In the genomic region with DNA sequence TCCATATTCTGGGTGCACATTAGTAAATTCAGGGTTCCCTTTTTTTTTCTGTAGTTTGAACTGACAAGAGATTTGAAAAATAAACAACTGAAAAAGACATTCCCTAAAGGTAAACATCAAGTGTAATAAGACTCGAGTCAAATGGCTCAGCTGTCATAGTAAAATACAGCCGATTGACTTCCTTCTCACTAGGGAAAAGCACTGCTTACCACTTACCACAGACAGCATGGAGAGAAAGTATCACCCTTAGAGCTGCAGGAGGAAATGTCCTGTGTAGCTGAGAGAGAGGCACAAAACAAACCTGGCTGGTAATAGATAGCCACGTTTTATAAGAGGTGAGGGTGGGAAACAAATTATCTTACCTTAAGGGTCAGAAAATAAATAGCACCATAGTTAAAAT, we compare ENCODE assay signal across 15 cellular contexts. TPM values are rescaled to one million over a fixed set of nuclear protein-coding genes. Genes with fewer than 3 reads are reported as not detected.
A peak's percentile ranks its signal among the peaks of the same experiment; 100 is the strongest.
DNase-seq lines count a peak whose midpoint lies in the region; ATAC-seq, FAIRE-seq and TF ChIP-seq lines count a peak whose summit lies in the region.
"Had no signal": no experiment of that assay in that cellular context is flagged by ENCODE, and none has a peak within 500 bp of the region (broad histone marks: within the 10 kb centered on the region; RNA-seq: fewer than 3 reads in every experiment).

No MANE protein-coding gene starts in this region.

- H2AFZ ChIP-seq in DND-41 (ENCODE audit: low read depth, low read length), result no peak overlapping the region

- H3K27me3 ChIP-seq in DND-41 (ENCODE audit: insufficient read depth, low read length, poor library complexity) (no peaks in the 10 kb centered on the region), small intestine (ENCODE audit: control insufficient read depth in 2 of 2, insufficient read depth in 2 of 2, low read length in 2 of 2) (no peaks in the 10 kb centered on the region)

- DNase-seq in NCI-H510A treated with DMSO at 0.1 percent for 48 hours (lab: John Stamatoyannopoulos, UW) (peak; percentile 11), NCI-H510A (lab: John Stamatoyannopoulos, UW) (no peak), DND-41 (no peak), OCI-M1 (lab: John Stamatoyannopoulos, UW) (peak; percentile 81), small intestine (peak; percentile 15), Ammon's horn (ENCODE audit: low spot score) (no peak)
- DNase-seq: EL, KBM-7, NCI-H1048, NCI-H446 treated with DMSO at 0.1 percent for 48 hours, T-cell had no signal

- no peak overlapping the region for H3K9ac ChIP-seq in DND-41 (ENCODE audit: low read depth, low read length)

- ATAC-seq in DND-41 (ENCODE audit: insufficient read depth, low read depth) (peak; percentile 42; the same call in 2 of the 3 replicates), HG03354 (IDR thresholded peaks at IDR 0.05; ENCODE audit: poor library complexity, severe bottlenecking, unreplicated experiment) (no peak)
- ATAC-seq: A549, T-cell had no signal

- no peak overlapping the region for H3K27ac ChIP-seq in DND-41 (ENCODE audit: low read length)
- H3K27ac ChIP-seq in small intestine (ENCODE audit: low read depth in 1 of 2, low read length in 1 of 2), result no peak overlapping the region
- H3K27ac ChIP-seq: A549, SK-N-MC had no signal

- H4K20me1 ChIP-seq in DND-41 (ENCODE audit: insufficient read depth, low read length), result no peaks in the 10 kb centered on the region

- no peak overlapping the region for H3K4me2 ChIP-seq in DND-41 (ENCODE audit: insufficient read depth, low read length)
- H3K4me2 ChIP-seq: A549 had no signal

- 14 to 23% (median 21%) methylated on average over 3 of the region's 3 CpGs for WGBS in small intestine, 3 donors

- no peaks in the 10 kb centered on the region for H3K79me2 ChIP-seq in DND-41 (ENCODE audit: insufficient read depth, low read length)

- H3K4me1 ChIP-seq in DND-41 (ENCODE audit: insufficient read depth, low read length) (no peaks in the 10 kb centered on the region), small intestine (ENCODE audit: control insufficient read depth in 2 of 2, insufficient read depth in 1 of 2, low read depth in 1 of 2, low read length in 1 of 2) (no peaks in the 10 kb centered on the region)
- H3K4me1 ChIP-seq: A549 had no signal

- H3K9me3 ChIP-seq in DND-41 (ENCODE audit: insufficient read depth, low read length, severe bottlenecking), result no peaks in the 10 kb centered on the region
- no peaks in the 10 kb centered on the region for H3K9me3 ChIP-seq in small intestine (ENCODE audit: control insufficient read depth, low read depth)
- H3K9me3 ChIP-seq: A549 had no signal

- FAIRE-seq in small intestine (lab: Jason Lieb, UNC), result no peak
- FAIRE-seq: A549, H54 had no signal

- no peak overlapping the region for H3K4me3 ChIP-seq in DND-41 (ENCODE audit: low read depth in 1 of 2, low read length in 2 of 2)
- no peak overlapping the region for H3K4me3 ChIP-seq in small intestine (ENCODE audit: low read depth in 1 of 2, low read length in 2 of 2)
- H3K4me3 ChIP-seq: A549, SK-N-MC had no signal

- TF ChIP-seq CTCF in DND-41 (IDR thresholded peaks at IDR 0.05; ENCODE audit: borderline replicate concordance, extremely low read depth, low read length, poor library complexity, severe bottlenecking), result no peak

- no peaks in the 10 kb centered on the region for H3K36me3 ChIP-seq in DND-41 (ENCODE audit: insufficient read depth, low read length)
- H3K36me3 ChIP-seq in small intestine (ENCODE audit: control insufficient read depth in 2 of 2, insufficient read depth in 2 of 2, low read length in 2 of 2), result no peaks in the 10 kb centered on the region

RNA-seq across cellular contexts. Expression of gene DMAC1, which starts 12.1 kb away (rescaled TPM):
- 10 to 100 TPM in 2 of 3 donors, 1 to 10 TPM in 1; 6.7 to 21.4 (median 18.9) TPM for polyA plus RNA-seq in small intestine

Comparison
In these comparisons a context has a peak if more than half of its experiments do, and no peak if none do; other contexts are left out.
1. DNase-seq: peak in NCI-H510A treated with DMSO at 0.1 percent for 48 hours (single experiment), OCI-M1 (single experiment) and small intestine (single experiment); none in NCI-H510A (single experiment), DND-41 (single experiment) and Ammon's horn (single experiment).